Comparison of ENCODE assay signal across 14 cellular contexts in the genomic region with DNA sequence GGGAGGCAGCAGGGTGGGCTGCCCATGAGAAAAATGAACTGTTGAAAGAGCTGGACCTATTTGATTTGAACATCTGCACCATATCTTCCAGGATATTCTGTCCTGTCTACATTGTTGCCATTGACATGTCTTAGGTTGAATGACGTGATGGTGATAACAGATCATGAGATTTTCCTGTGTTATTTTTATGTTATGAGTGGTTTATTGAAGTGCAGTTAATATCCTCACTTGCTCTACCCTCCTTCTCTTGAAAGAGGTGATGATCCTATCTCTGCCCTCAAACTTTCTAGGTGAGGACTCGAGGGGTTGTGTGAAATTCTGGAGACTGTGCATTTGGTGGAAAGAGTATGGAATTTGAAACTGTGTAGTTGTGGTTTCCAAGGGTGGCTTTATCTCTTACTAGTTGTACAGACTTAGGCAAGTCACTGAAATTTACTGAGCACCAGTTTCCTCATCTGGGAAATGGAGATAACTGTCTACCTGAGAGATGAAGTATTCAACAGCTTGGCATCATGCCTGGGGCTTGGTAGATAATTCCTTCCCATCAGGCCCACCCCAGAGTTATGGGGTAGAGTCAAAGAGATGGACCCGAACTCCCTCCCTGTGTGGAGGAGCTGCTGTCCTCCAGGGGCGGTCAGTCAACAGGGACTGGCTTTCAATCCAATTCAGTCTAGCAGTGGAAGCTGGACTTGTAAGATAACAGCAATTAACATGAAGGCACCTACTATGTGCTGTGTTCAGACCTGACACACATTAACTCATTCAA.
DNase-seq lines count a peak whose midpoint lies in the region; ATAC-seq and TF ChIP-seq lines count a peak whose summit lies in the region.
"Had no signal": no experiment of that assay in that cellular context is flagged by ENCODE, and none has a peak within 500 bp of the region (broad histone marks: within the 10 kb centered on the region; RNA-seq: fewer than 3 reads in every experiment).

No MANE protein-coding gene starts in this region.

- no peak for TF ChIP-seq RAD21 in SK-N-SH (IDR thresholded peaks at IDR 0.05; ENCODE audit: low read length)

- POLR2A ChIA-PET in SK-N-SH (lab: Yijun Ruan, JAX): interaction anchor here (1.3 to 2.5 kb wide), 2 partner anchors 95 to 538 kb away, joined by 3 to 8 read pairs; partner anchors contain the start of gene TRIB2

- H3K9me3 ChIP-seq in BLaER1 (peaks cover 15% of the 10 kb centered on the region; the same call in 1 of the 2 replicates), SK-N-SH (no peaks in the 10 kb centered on the region)
- H3K9me3 ChIP-seq: esophagus squamous epithelium, right lobe of liver had no signal

- WGBS in SK-N-SH (ENCODE audit: low lambda C conversion rate): 87% methylated on average over 4 of the region's 4 CpGs

- H3K27me3 ChIP-seq in BLaER1 (no peaks in the 10 kb centered on the region), SK-N-SH (ENCODE audit: insufficient read depth) (no peaks in the 10 kb centered on the region)
- H3K27me3 ChIP-seq: esophagus squamous epithelium, right lobe of liver had no signal

- H3K27ac ChIP-seq in BLaER1: peak overlapping the region; percentile 96
- peak overlapping the region; percentile 74 to 97 for H3K27ac ChIP-seq in SK-N-SH (ENCODE audit: low read depth in 2 of 2, low read length in 1 of 2)
- H3K27ac ChIP-seq: right lobe of liver, RWPE1 had no signal

- H4K20me1 ChIP-seq in BLaER1 (no peaks in the 10 kb centered on the region), SK-N-SH (ENCODE audit: insufficient read depth) (no peaks in the 10 kb centered on the region)

- CTCF ChIA-PET in SK-N-SH (lab: Yijun Ruan, JAX): interaction anchor here (0.7 to 3.2 kb wide), 12 partner anchors 11 to 829 kb away, joined by 3 to 10 read pairs (median 3); no protein-coding TSS in a partner anchor

- H3K27me3 Mint-ChIP-seq in memory B cell: no peaks in the 10 kb centered on the region

- no peaks in the 10 kb centered on the region for H3K79me2 ChIP-seq in SK-N-SH (ENCODE audit: insufficient read depth)

- peak; percentile 8 for ATAC-seq in GM19328 (IDR thresholded peaks at IDR 0.05; ENCODE audit: unreplicated experiment)
- ATAC-seq in memory B cell (ENCODE audit: low read depth): peak; percentile 3
- ATAC-seq in HG03159 (IDR thresholded peaks at IDR 0.05; ENCODE audit: unreplicated experiment): no peak
- ATAC-seq in GM18517 (IDR thresholded peaks at IDR 0.05; ENCODE audit: unreplicated experiment): no peak
- ATAC-seq: WTC11 had no signal

- TF ChIP-seq EP300 in SK-N-SH (IDR thresholded peaks at IDR 0.05; ENCODE audit: borderline replicate concordance in 1 of 2, low read depth in 1 of 2, low read length in 1 of 2): no peak

- no peak for TF ChIP-seq CTCF in SK-N-SH (IDR thresholded peaks at IDR 0.05)

- H3K36me3 Mint-ChIP-seq in memory B cell: no peaks in the 10 kb centered on the region
- H3K36me3 Mint-ChIP-seq: WTC11 had no signal

- no peaks in the 10 kb centered on the region for H3K9me3 Mint-ChIP-seq in memory B cell
- H3K9me3 Mint-ChIP-seq: central memory CD8-positive, alpha-beta T cell had no signal

- DNase-seq in SK-N-SH: no peak
- DNase-seq in memory B cell (ENCODE audit: low spot score in 2 of 2): no peak
- DNase-seq in activated CD8-positive, alpha-beta memory T cell treated with anti-CD3 and anti-CD28 coated beads for 24 hours: no peak
- no peak for DNase-seq in stimulated activated CD4-positive, alpha-beta T cell treated with anti-CD3 and anti-CD28 coated beads, Interleukin-1b, Interleukin-23, amount 100 ng/mL, for 48 hours
- DNase-seq: esophagus squamous epithelium, HCEC 1CT, right lobe of liver had no signal

- H3K9ac ChIP-seq in BLaER1: peak overlapping the region; percentile 47
- H3K9ac ChIP-seq in SK-N-SH: no peak overlapping the region; the same call in 1 of the 2 replicates

- no peak overlapping the region for H3K4me3 Mint-ChIP-seq in memory B cell
- H3K4me3 Mint-ChIP-seq: central memory CD8-positive, alpha-beta T cell; WTC11 had no signal

- H3K27ac Mint-ChIP-seq in memory B cell: no peak overlapping the region
- H3K27ac Mint-ChIP-seq: WTC11 had no signal

- no peak overlapping the region for H2AFZ ChIP-seq in SK-N-SH (ENCODE audit: low read depth)

- peaks cover 99% of the 10 kb centered on the region for H3K4me1 ChIP-seq in BLaER1
- H3K4me1 ChIP-seq in SK-N-SH (ENCODE audit: control insufficient read depth in 1 of 2, insufficient read depth in 2 of 2, low read depth in 1 of 2, low read length in 1 of 2): peaks cover 25 to 34% of the 10 kb centered on the region in 2 experiments

- H3K4me3 ChIP-seq in BLaER1 (no peak overlapping the region), SK-N-SH (ENCODE audit: low read depth in 2 of 2, low read length in 1 of 2) (no peak overlapping the region)
- H3K4me3 ChIP-seq: esophagus squamous epithelium, right lobe of liver had no signal

- H3K9me2 ChIP-seq in SK-N-SH: no peaks in the 10 kb centered on the region

- H3K4me2 ChIP-seq in BLaER1 (peak overlapping the region; percentile 92), SK-N-SH (peak overlapping the region; percentile 71)

- H3K36me3 ChIP-seq in BLaER1 (no peaks in the 10 kb centered on the region), SK-N-SH (replicated peaks in 1 of 2; ENCODE audit: control insufficient read depth in 1 of 2, insufficient read depth in 2 of 2, low read length in 1 of 2) (no peaks in the 10 kb centered on the region)
- H3K36me3 ChIP-seq: esophagus squamous epithelium, right lobe of liver had no signal

- H3K4me1 Mint-ChIP-seq in memory B cell: peaks cover 23% of the 10 kb centered on the region

- H3F3A ChIP-seq in SK-N-SH (replicated peaks; ENCODE audit: insufficient read depth): peaks cover 6% of the 10 kb centered on the region

TF ChIP-seq in SK-N-SH, 30 proteins besides CTCF, POLR2A, EP300 and RAD21:
- TF ChIP-seq YY1 (IDR thresholded peaks at IDR 0.05; ENCODE audit: low read depth): no peak
- TF ChIP-seq TEAD4 (IDR thresholded peaks at IDR 0.05; ENCODE audit: borderline replicate concordance, insufficient read depth): no peak
- no peak for TF ChIP-seq IRF3 (IDR thresholded peaks at IDR 0.05; ENCODE audit: low read depth, low read length)

Comparison
In these comparisons a context has a peak if more than half of its experiments do, and no peak if none do; other contexts are left out.
1. ATAC-seq: peak in GM19328 (single experiment) and memory B cell (single experiment); none in HG03159 (single experiment) and GM18517 (single experiment).